8 cellular contexts compared by ENCODE assay signal in genomic region chr16:52068447-52069074, GRCh38.
DNase-seq lines count a peak whose midpoint lies in the region; ATAC-seq, FAIRE-seq and TF ChIP-seq lines count a peak whose summit lies in the region.

No MANE protein-coding gene starts in this region.

- WGBS in heart left ventricle, 4 donors, result 17 to 22% (median 20%) methylated on average over 8 of the region's 8 CpGs
- WGBS in small intestine, 3 donors, result 4 to 24% (median 10%) methylated on average over 8 of the region's 8 CpGs

- no peak overlapping the region for H2AFZ ChIP-seq in OCI-LY3 (ENCODE audit: low read depth, low read length)

- H3K27ac ChIP-seq in OCI-LY3 (ENCODE audit: low read length) (no peak overlapping the region), heart left ventricle (no peak overlapping the region), small intestine (ENCODE audit: low read depth in 1 of 2, low read length in 1 of 2) (no peak overlapping the region)

- TF ChIP-seq POLR2A in heart left ventricle (IDR thresholded peaks at IDR 0.05), result no peak

- H3K79me2 ChIP-seq in OCI-LY3 (ENCODE audit: low read length), result no peaks in the 10 kb centered on the region

- ATAC-seq in heart left ventricle, result peak in 3 of 4 donors; percentile 52 to 71 (median 57)
- no peak for ATAC-seq in HG03354 (IDR thresholded peaks at IDR 0.05; ENCODE audit: poor library complexity, severe bottlenecking, unreplicated experiment)
- no peak for ATAC-seq in HG03521 (IDR thresholded peaks at IDR 0.05; ENCODE audit: unreplicated experiment)

- no peaks in the 10 kb centered on the region; the same call in 1 of the 2 replicates for H3K9me3 ChIP-seq in OCI-LY3 (ENCODE audit: insufficient read depth, low read length)
- H3K9me3 ChIP-seq in heart left ventricle, result peaks cover 0 to 10% (median 0%) of the 10 kb centered on the region in 12 donors
- no peaks in the 10 kb centered on the region for H3K9me3 ChIP-seq in small intestine (ENCODE audit: control insufficient read depth, low read depth)

- DNase-seq in heart left ventricle, result no peak
- peak; percentile 76 for DNase-seq in small intestine
- no peak for DNase-seq in stimulated activated CD4-positive, alpha-beta T cell treated with anti-CD3 and anti-CD28 coated beads, Interleukin-1b, Interleukin-23, amount 100 ng/mL, for 48 hours
- no peak for DNase-seq in activated T-cell treated with anti-CD3 and anti-CD28 coated beads, Interleukin-2, amount 50 U/mL, for 1 hour

- no peak for FAIRE-seq in small intestine (lab: Jason Lieb, UNC)

- no peak overlapping the region for H3K4me3 ChIP-seq in OCI-LY3 (ENCODE audit: low read length)
- no peak overlapping the region for H3K4me3 ChIP-seq in heart left ventricle
- no peak overlapping the region for H3K4me3 ChIP-seq in small intestine (ENCODE audit: low read depth in 1 of 2, low read length in 2 of 2)

- no peak overlapping the region for H3K4me2 ChIP-seq in OCI-LY3 (ENCODE audit: low read length)

- intact Hi-C loops in heart left ventricle (cut with DNase I), result loop anchor here (2.0 to 10.0 kb wide), 5 partner anchors 124 to 954 kb away; no protein-coding TSS in a partner anchor

- no peaks in the 10 kb centered on the region for H4K20me1 ChIP-seq in OCI-LY3 (ENCODE audit: insufficient read depth, low read length)

- H3K27me3 ChIP-seq in OCI-LY3 (ENCODE audit: low read depth, low read length), result no peaks in the 10 kb centered on the region
- H3K27me3 ChIP-seq in heart left ventricle, result no peaks in the 10 kb centered on the region
- H3K27me3 ChIP-seq in small intestine (ENCODE audit: control insufficient read depth in 2 of 2, insufficient read depth in 2 of 2, low read length in 2 of 2), result no peaks in the 10 kb centered on the region

- TF ChIP-seq CTCF in LNCAP (IDR thresholded peaks at IDR 0.05) (peak; percentile 77), OCI-LY3 (IDR thresholded peaks at IDR 0.05; ENCODE audit: low read depth, low read length) (peak; percentile 45), heart left ventricle (IDR thresholded peaks at IDR 0.05) (peak in 8 of 12 donors; percentile 13 to 46 (median 38))

- H3K9ac ChIP-seq in OCI-LY3 (ENCODE audit: low read length), result no peak overlapping the region

- H3K4me1 ChIP-seq in OCI-LY3 (ENCODE audit: low read length) (no peaks in the 10 kb centered on the region), heart left ventricle (peaks cover 0 to 5% (median 0%) of the 10 kb centered on the region in 12 donors), small intestine (ENCODE audit: control insufficient read depth in 2 of 2, insufficient read depth in 1 of 2, low read depth in 1 of 2, low read length in 1 of 2) (peaks cover 0 to 2% of the 10 kb centered on the region in 2 donors)

- H3K36me3 ChIP-seq in OCI-LY3 (replicated peaks; ENCODE audit: low read depth, low read length), result no peaks in the 10 kb centered on the region
- no peaks in the 10 kb centered on the region for H3K36me3 ChIP-seq in heart left ventricle
- no peaks in the 10 kb centered on the region for H3K36me3 ChIP-seq in small intestine (ENCODE audit: control insufficient read depth in 2 of 2, insufficient read depth in 2 of 2, low read length in 2 of 2)

Comparison
In these comparisons a context has a peak if more than half of its experiments do, and no peak if none do; other contexts are left out.
1. ATAC-seq: peak in heart left ventricle (3 of 4); none in HG03354 (single experiment) and HG03521 (single experiment).
2. Peak in every context shown above with its lines, with median percentiles within 50 percentile points of each other: CTCF ChIP-seq.